ENCODE assay signal across 2 cellular contexts in the genomic region with DNA sequence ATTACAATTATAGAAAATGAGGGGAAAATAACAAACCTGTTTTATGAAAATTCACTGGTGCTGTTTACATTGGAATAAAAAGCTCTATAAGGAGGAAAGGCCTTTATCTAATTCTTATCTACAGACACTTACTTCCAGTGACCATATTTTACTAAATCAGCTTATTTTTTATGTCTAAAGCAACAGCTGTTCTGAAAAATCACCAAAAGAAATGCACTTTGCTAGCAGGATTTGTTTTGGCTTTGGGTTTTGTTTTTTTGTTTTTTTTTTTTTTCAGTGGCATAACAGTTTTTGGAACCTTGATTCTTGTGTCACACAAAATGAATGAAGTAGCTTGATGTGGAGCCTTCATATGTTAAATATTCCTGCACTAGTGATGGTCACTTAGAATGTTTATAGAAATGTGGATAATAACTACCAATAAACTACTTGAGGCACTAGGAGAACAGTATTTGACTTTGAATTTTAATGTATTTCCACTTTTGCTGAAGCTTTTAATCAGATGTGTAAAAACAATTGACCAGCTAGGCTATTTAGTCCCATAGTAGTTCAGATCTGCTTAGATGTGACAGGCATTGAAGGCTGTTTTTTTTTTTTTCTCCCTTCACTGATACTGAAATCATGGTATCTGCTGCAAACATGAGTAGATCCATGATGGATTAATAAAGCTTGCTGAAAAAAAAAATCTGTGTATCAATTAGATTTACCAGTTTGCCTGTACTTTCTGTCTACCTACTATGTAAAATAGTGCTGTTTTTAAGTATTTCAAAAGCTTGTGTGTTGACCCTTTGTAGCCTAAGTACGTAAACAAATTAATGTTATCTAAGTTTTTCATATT.
TF ChIP-seq lines count a peak whose summit lies in the region.

No MANE protein-coding gene starts in this region.

TF ChIP-seq in HEK293, 187 proteins besides CTCF, POLR2A, EP300 and RAD21:
- TF ChIP-seq, protein P1, sequence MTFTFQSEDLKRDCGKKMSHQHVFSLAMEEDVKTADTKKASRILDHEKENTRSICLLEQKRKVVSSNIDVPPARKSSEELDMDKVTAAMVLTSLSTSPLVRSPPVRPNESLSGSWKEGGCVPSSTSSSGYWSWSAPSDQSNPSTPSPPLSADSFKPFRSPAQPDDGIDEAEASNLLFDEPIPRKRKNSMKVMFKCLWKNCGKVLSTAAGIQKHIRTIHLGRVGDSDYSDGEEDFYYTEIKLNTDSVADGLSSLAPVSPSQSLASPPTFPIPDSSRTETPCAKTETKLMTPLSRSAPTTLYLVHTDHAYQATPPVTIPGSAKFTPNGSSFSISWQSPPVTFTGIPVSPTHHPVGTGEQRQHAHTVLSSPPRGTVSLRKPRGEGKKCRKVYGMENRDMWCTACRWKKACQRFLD (tag by site-specific recombination; IDR thresholded peaks at IDR 0.05): no peak
- no peak for TF ChIP-seq ZFP37 (tag by site-specific recombination; IDR thresholded peaks at IDR 0.05)
- no peak for TF ChIP-seq ZNF416 (tag by site-specific recombination; IDR thresholded peaks at IDR 0.05)
- no peak for TF ChIP-seq ZNF48 (tag by site-specific recombination; IDR thresholded peaks at IDR 0.05)
- TF ChIP-seq IKZF3 (tag by site-specific recombination; IDR thresholded peaks at IDR 0.05): no peak
- no peak for TF ChIP-seq ZBTB7A (tag by site-specific recombination; IDR thresholded peaks at IDR 0.05; ENCODE audit: low read depth)
- no peak for TF ChIP-seq ZSCAN30 (tag by site-specific recombination; IDR thresholded peaks at IDR 0.05)
- TF ChIP-seq ZNF747 (tag by site-specific recombination; IDR thresholded peaks at IDR 0.05): no peak
- TF ChIP-seq ZNF202 (tag by site-specific recombination; IDR thresholded peaks at IDR 0.05; ENCODE audit: borderline replicate concordance): no peak
- no peak for TF ChIP-seq ZNF404 (tag by site-specific recombination; IDR thresholded peaks at IDR 0.05)
- TF ChIP-seq ZFHX2 (tag by site-specific recombination; conservative IDR thresholded peaks at IDR 0.05): no peak
- no peak for TF ChIP-seq ZNF112 (tag by site-specific recombination; IDR thresholded peaks at IDR 0.05)
- no peak for TF ChIP-seq ZBTB1 (tag by site-specific recombination; IDR thresholded peaks at IDR 0.05)
- TF ChIP-seq ZNF10 (tag by site-specific recombination; IDR thresholded peaks at IDR 0.05): no peak
- no peak for TF ChIP-seq ZBTB8A (tag by site-specific recombination; IDR thresholded peaks at IDR 0.05)
- TF ChIP-seq BCL11B (tag by site-specific recombination; IDR thresholded peaks at IDR 0.05; ENCODE audit: low read depth): no peak
- no peak for TF ChIP-seq ZNF473 (tag by site-specific recombination; IDR thresholded peaks at IDR 0.05)
- TF ChIP-seq, protein P2, sequence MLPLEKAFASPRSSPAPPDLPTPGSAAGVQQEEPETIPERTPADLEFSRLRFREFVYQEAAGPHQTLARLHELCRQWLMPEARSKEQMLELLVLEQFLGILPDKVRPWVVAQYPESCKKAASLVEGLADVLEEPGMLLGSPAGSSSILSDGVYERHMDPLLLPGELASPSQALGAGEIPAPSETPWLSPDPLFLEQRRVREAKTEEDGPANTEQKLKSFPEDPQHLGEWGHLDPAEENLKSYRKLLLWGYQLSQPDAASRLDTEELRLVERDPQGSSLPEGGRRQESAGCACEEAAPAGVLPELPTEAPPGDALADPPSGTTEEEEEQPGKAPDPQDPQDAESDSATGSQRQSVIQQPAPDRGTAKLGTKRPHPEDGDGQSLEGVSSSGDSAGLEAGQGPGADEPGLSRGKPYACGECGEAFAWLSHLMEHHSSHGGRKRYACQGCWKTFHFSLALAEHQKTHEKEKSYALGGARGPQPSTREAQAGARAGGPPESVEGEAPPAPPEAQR (tag by site-specific recombination; IDR thresholded peaks at IDR 0.05): no peak
- no peak for TF ChIP-seq ZEB2 (tag by site-specific recombination; IDR thresholded peaks at IDR 0.05)

TF ChIP-seq in K562, 482 proteins besides CTCF, POLR2A, EP300 and RAD21 (continues in another document):
- 0 out of 2 replicates have a peak, but pooled peaks have one; percentile 11 for TF ChIP-seq TCF3 (CRISPR knock-in tag; IDR thresholded peaks at IDR 0.05)
- peak; percentile 17; the same call in 1 of the 2 replicates for TF ChIP-seq PYGO2 (tag; IDR thresholded peaks at IDR 0.05)
- no peak for TF ChIP-seq WHSC1 (IDR thresholded peaks at IDR 0.05; ENCODE audit: low read length)
- TF ChIP-seq KDM1A (IDR thresholded peaks at IDR 0.05): 0 out of 4 replicates have a peak, but pooled peaks of 1 of the 2 experiments have one; percentile 25
- TF ChIP-seq MAFF (IDR thresholded peaks at IDR 0.05; ENCODE audit: low read length): peak; percentile 21; the same call in 1 of the 2 replicates
- TF ChIP-seq EHMT2 (IDR thresholded peaks at IDR 0.05): no peak
- no peak for TF ChIP-seq ZNF695 (CRISPR knock-in tag; IDR thresholded peaks at IDR 0.05)
- peak; percentile 23; the same call in 1 of the 2 replicates for TF ChIP-seq PML (IDR thresholded peaks at IDR 0.05; ENCODE audit: low read length)
- TF ChIP-seq, protein P3, sequence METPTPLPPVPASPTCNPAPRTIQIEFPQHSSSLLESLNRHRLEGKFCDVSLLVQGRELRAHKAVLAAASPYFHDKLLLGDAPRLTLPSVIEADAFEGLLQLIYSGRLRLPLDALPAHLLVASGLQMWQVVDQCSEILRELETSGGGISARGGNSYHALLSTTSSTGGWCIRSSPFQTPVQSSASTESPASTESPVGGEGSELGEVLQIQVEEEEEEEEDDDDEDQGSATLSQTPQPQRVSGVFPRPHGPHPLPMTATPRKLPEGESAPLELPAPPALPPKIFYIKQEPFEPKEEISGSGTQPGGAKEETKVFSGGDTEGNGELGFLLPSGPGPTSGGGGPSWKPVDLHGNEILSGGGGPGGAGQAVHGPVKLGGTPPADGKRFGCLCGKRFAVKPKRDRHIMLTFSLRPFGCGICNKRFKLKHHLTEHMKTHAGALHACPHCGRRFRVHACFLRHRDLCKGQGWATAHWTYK (CRISPR knock-in tag; IDR thresholded peaks at IDR 0.05): no peak
- TF ChIP-seq POLR2AphosphoS5 (IDR thresholded peaks at IDR 0.05; ENCODE audit: control insufficient read depth, insufficient read depth, low read depth, low read length): peak; percentile 33; the same call in 1 of the 2 replicates
- TF ChIP-seq SIN3B (IDR thresholded peaks at IDR 0.05; ENCODE audit: low read depth): no peak
- TF ChIP-seq, protein P4, sequence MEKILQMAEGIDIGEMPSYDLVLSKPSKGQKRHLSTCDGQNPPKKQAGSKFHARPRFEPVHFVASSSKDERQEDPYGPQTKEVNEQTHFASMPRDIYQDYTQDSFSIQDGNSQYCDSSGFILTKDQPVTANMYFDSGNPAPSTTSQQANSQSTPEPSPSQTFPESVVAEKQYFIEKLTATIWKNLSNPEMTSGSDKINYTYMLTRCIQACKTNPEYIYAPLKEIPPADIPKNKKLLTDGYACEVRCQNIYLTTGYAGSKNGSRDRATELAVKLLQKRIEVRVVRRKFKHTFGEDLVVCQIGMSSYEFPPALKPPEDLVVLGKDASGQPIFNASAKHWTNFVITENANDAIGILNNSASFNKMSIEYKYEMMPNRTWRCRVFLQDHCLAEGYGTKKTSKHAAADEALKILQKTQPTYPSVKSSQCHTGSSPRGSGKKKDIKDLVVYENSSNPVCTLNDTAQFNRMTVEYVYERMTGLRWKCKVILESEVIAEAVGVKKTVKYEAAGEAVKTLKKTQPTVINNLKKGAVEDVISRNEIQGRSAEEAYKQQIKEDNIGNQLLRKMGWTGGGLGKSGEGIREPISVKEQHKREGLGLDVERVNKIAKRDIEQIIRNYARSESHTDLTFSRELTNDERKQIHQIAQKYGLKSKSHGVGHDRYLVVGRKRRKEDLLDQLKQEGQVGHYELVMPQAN (IDR thresholded peaks at IDR 0.05; ENCODE audit: borderline replicate concordance): peak; percentile 49; the same call in 1 of the 2 replicates
- TF ChIP-seq KDM5B (IDR thresholded peaks at IDR 0.05; ENCODE audit: insufficient replicate concordance, low read depth, low read length): peak; percentile 25
- TF ChIP-seq SIN3A (IDR thresholded peaks at IDR 0.05; ENCODE audit: borderline replicate concordance in 2 of 2, control insufficient read depth in 1 of 2, low read depth in 2 of 2, low read length in 2 of 2): 0 out of 4 replicates have a peak, but pooled peaks of 1 of the 2 experiments have one; percentile 7
- TF ChIP-seq, protein P5, sequence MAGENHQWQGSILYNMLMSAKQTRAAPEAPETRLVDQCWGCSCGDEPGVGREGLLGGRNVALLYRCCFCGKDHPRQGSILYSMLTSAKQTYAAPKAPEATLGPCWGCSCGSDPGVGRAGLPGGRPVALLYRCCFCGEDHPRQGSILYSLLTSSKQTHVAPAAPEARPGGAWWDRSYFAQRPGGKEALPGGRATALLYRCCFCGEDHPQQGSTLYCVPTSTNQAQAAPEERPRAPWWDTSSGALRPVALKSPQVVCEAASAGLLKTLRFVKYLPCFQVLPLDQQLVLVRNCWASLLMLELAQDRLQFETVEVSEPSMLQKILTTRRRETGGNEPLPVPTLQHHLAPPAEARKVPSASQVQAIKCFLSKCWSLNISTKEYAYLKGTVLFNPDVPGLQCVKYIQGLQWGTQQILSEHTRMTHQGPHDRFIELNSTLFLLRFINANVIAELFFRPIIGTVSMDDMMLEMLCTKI (IDR thresholded peaks at IDR 0.05; ENCODE audit: partially characterized antibody): no peak
- TF ChIP-seq, protein P6, sequence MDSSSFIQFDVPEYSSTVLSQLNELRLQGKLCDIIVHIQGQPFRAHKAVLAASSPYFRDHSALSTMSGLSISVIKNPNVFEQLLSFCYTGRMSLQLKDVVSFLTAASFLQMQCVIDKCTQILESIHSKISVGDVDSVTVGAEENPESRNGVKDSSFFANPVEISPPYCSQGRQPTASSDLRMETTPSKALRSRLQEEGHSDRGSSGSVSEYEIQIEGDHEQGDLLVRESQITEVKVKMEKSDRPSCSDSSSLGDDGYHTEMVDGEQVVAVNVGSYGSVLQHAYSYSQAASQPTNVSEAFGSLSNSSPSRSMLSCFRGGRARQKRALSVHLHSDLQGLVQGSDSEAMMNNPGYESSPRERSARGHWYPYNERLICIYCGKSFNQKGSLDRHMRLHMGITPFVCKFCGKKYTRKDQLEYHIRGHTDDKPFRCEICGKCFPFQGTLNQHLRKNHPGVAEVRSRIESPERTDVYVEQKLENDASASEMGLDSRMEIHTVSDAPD (CRISPR knock-in tag; IDR thresholded peaks at IDR 0.05): no peak
- peak; percentile 15 for TF ChIP-seq POLR2AphosphoS2 (IDR thresholded peaks at IDR 0.05; ENCODE audit: low read length)
- TF ChIP-seq ZNF121 (CRISPR knock-in tag; conservative IDR thresholded peaks at IDR 0.05): no peak
- TF ChIP-seq, protein P7, sequence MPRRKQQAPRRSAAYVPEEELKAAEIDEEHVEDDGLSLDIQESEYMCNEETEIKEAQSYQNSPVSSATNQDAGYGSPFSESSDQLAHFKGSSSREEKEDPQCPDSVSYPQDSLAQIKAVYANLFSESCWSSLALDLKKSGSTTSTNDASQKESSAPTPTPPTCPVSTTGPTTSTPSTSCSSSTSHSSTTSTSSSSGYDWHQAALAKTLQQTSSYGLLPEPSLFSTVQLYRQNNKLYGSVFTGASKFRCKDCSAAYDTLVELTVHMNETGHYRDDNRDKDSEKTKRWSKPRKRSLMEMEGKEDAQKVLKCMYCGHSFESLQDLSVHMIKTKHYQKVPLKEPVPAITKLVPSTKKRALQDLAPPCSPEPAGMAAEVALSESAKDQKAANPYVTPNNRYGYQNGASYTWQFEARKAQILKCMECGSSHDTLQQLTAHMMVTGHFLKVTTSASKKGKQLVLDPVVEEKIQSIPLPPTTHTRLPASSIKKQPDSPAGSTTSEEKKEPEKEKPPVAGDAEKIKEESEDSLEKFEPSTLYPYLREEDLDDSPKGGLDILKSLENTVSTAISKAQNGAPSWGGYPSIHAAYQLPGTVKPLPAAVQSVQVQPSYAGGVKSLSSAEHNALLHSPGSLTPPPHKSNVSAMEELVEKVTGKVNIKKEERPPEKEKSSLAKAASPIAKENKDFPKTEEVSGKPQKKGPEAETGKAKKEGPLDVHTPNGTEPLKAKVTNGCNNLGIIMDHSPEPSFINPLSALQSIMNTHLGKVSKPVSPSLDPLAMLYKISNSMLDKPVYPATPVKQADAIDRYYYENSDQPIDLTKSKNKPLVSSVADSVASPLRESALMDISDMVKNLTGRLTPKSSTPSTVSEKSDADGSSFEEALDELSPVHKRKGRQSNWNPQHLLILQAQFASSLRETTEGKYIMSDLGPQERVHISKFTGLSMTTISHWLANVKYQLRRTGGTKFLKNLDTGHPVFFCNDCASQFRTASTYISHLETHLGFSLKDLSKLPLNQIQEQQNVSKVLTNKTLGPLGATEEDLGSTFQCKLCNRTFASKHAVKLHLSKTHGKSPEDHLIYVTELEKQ (CRISPR knock-in tag; IDR thresholded peaks at IDR 0.05): no peak
- no peak for TF ChIP-seq ZKSCAN1 (IDR thresholded peaks at IDR 0.05; ENCODE audit: low read depth, low read length)
- no peak for TF ChIP-seq MIER1 (IDR thresholded peaks at IDR 0.05; ENCODE audit: low read depth)
- TF ChIP-seq RBM15 (IDR thresholded peaks at IDR 0.05; ENCODE audit: insufficient read depth, low read length): no peak
- no peak for TF ChIP-seq ZNF146 (CRISPR knock-in tag; IDR thresholded peaks at IDR 0.05; ENCODE audit: unreplicated experiment)
- TF ChIP-seq, protein P8, sequence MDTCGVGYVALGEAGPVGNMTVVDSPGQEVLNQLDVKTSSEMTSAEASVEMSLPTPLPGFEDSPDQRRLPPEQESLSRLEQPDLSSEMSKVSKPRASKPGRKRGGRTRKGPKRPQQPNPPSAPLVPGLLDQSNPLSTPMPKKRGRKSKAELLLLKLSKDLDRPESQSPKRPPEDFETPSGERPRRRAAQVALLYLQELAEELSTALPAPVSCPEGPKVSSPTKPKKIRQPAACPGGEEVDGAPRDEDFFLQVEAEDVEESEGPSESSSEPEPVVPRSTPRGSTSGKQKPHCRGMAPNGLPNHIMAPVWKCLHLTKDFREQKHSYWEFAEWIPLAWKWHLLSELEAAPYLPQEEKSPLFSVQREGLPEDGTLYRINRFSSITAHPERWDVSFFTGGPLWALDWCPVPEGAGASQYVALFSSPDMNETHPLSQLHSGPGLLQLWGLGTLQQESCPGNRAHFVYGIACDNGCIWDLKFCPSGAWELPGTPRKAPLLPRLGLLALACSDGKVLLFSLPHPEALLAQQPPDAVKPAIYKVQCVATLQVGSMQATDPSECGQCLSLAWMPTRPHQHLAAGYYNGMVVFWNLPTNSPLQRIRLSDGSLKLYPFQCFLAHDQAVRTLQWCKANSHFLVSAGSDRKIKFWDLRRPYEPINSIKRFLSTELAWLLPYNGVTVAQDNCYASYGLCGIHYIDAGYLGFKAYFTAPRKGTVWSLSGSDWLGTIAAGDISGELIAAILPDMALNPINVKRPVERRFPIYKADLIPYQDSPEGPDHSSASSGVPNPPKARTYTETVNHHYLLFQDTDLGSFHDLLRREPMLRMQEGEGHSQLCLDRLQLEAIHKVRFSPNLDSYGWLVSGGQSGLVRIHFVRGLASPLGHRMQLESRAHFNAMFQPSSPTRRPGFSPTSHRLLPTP (IDR thresholded peaks at IDR 0.05; ENCODE audit: borderline replicate concordance, extremely low read depth, insufficient read length): no peak
- TF ChIP-seq CCNT2 (IDR thresholded peaks at IDR 0.05; ENCODE audit: borderline replicate concordance, extremely low read depth, insufficient read length, low read depth, low read length): peak; percentile 30
- TF ChIP-seq PHF8 (IDR thresholded peaks at IDR 0.05; ENCODE audit: borderline replicate concordance, low read length): no peak
- TF ChIP-seq POLR2H (tag; IDR thresholded peaks at IDR 0.05; ENCODE audit: low read depth): no peak
- peak; percentile 72 for TF ChIP-seq ZNF316 (IDR thresholded peaks at IDR 0.05)
- TF ChIP-seq NR2F6 (CRISPR knock-in tag; IDR thresholded peaks at IDR 0.05): no peak
- TF ChIP-seq SMARCE1 (IDR thresholded peaks at IDR 0.05): 0 out of 2 replicates have a peak, but pooled peaks have one; percentile 7
